Comparison of ENCODE assay signal across 23 cellular contexts in genomic region chr16:61890346-61890745, GRCh38.
"Had no signal": no experiment of that assay in that cellular context is flagged by ENCODE, and none has a peak within 500 bp of the region (broad histone marks: within the 10 kb centered on the region; RNA-seq: fewer than 3 reads in every experiment).

No MANE protein-coding gene starts in this region.

- DNase-seq: Kasumi-1, MV-4-11, NCI-H1048, NCI-H1105, NCI-H1417, NCI-H1436 treated with DMSO at 0.1 percent for 48 hours, NCI-H1694, NCI-H187 treated with DMSO at 0.1 percent for 48 hours, NCI-H2029 treated with DMSO at 0.1 percent for 48 hours, NCI-H2171 treated with DMSO at 0.1 percent for 48 hours, NCI-H345, NCI-H446 treated with DMSO at 0.1 percent for 48 hours, NCI-H524, NCI-H526 treated with DMSO at 0.1 percent for 48 hours, NCI-H774, Right ventricle myocardium superior, SJCRH30 had no signal

- FAIRE-seq: HTR-8/SVneo, K562 had no signal

- H3K9me3 ChIP-seq: SJCRH30 had no signal

- H3K4me3 ChIP-seq: K562, SJCRH30 had no signal

- H3K4me2 ChIP-seq: KMS-11 had no signal

- H3K27ac ChIP-seq: HL-60, KMS-11, SJCRH30 had no signal

- H3K4me1 ChIP-seq: SJCRH30 had no signal

- H3K36me3 ChIP-seq: SJCRH30 had no signal

- H3K27me3 ChIP-seq: SJCRH30 had no signal

- ATAC-seq: K562, Panc1, SK-N-SH treated with all-trans-retinoic acid at 6 μM for 48 hours had no signal
